ENCODE assay signal across 8 cellular contexts in genomic region chr13:44249439-44249838, GRCh38.
DNase-seq lines count a peak whose midpoint lies in the region; ATAC-seq and TF ChIP-seq lines count a peak whose summit lies in the region.

No MANE protein-coding gene starts in this region.

- CTCF ChIA-PET in MCF 10A (lab: Yijun Ruan, JAX), result interaction anchor here (1.2 kb wide), 1 partner anchor 185 kb away, joined by 5 read pairs; no protein-coding TSS in a partner anchor

- peak; percentile 56 for DNase-seq in HFF-Myc (ENCODE audit: extremely low read depth, low read depth)
- peak; percentile 59 for DNase-seq in MCF 10A (ENCODE audit: unreplicated experiment)
- peak; percentile 94 for DNase-seq in islet precursor cell
- DNase-seq in AML-193 (lab: John Stamatoyannopoulos, UW), result no peak
- DNase-seq in NCI-H1694 (lab: John Stamatoyannopoulos, UW), result no peak
- no peak for DNase-seq in stimulated activated effector memory CD8-positive, alpha-beta T cell treated with anti-CD3 and anti-CD28 coated beads, Interleukin-12 subunit alpha, Interleukin-12 subunit beta, amount 100 ng/mL, for 72 hours (ENCODE audit: low spot score in 2 of 2)

- no peaks in the 10 kb centered on the region for H3K9me3 ChIP-seq in subcutaneous abdominal adipose tissue (ENCODE audit: control insufficient read depth in 5 of 5, low read length in 5 of 5)

- H3K4me3 ChIP-seq in HFF-Myc (replicated peaks; ENCODE audit: low read depth, low read length) (no peak overlapping the region), subcutaneous abdominal adipose tissue (ENCODE audit: low read depth in 1 of 5, low read length in 5 of 5) (peak overlapping the region in 2 of 5 donors; percentile 24 to 26)

- intact Hi-C loops in MCF 10A (cut with micrococcal nuclease), result no loop called here

- H3K4me1 Mint-ChIP-seq in MCF 10A (ENCODE audit: insufficient read depth, unreplicated experiment), result peaks cover 15% of the 10 kb centered on the region
- H3K4me1 Mint-ChIP-seq in stimulated activated effector memory CD8-positive, alpha-beta T cell treated with anti-CD3 and anti-CD28 coated beads, Interleukin-12 subunit alpha, Interleukin-12 subunit beta, amount 100 ng/mL, for 72 hours, result no peaks in the 10 kb centered on the region

- POLR2A ChIA-PET in MCF 10A (lab: Yijun Ruan, JAX), result interaction anchor here (0.8 to 2.0 kb wide), 8 partner anchors 18 to 188 kb away, joined by 3 to 5 read pairs (median 4); no protein-coding TSS in a partner anchor

- no peaks in the 10 kb centered on the region for H3K36me3 ChIP-seq in subcutaneous abdominal adipose tissue (ENCODE audit: control insufficient read depth in 5 of 5, insufficient read depth in 5 of 5, low read length in 5 of 5)

- peak overlapping the region; percentile 83 for H3K27ac Mint-ChIP-seq in MCF 10A (ENCODE audit: low read depth, unreplicated experiment)
- no peak overlapping the region for H3K27ac Mint-ChIP-seq in stimulated activated effector memory CD8-positive, alpha-beta T cell treated with anti-CD3 and anti-CD28 coated beads, Interleukin-12 subunit alpha, Interleukin-12 subunit beta, amount 100 ng/mL, for 72 hours

- TF ChIP-seq CTCF in HFF-Myc (IDR thresholded peaks at IDR 0.05; ENCODE audit: low read depth, low read length, missing control alignments) (no peak), MCF 10A (IDR thresholded peaks at IDR 0.05; ENCODE audit: unreplicated experiment) (no peak)

- H3K27ac ChIP-seq in subcutaneous abdominal adipose tissue (ENCODE audit: low read depth, low read length), result peak overlapping the region; percentile 74

- no peaks in the 10 kb centered on the region for H3K9me3 Mint-ChIP-seq in MCF 10A (ENCODE audit: unreplicated experiment)
- H3K9me3 Mint-ChIP-seq in stimulated activated effector memory CD8-positive, alpha-beta T cell treated with anti-CD3 and anti-CD28 coated beads, Interleukin-12 subunit alpha, Interleukin-12 subunit beta, amount 100 ng/mL, for 72 hours, result no peaks in the 10 kb centered on the region

- H3K4me3 Mint-ChIP-seq in MCF 10A (ENCODE audit: unreplicated experiment), result no peak overlapping the region
- H3K4me3 Mint-ChIP-seq in stimulated activated effector memory CD8-positive, alpha-beta T cell treated with anti-CD3 and anti-CD28 coated beads, Interleukin-12 subunit alpha, Interleukin-12 subunit beta, amount 100 ng/mL, for 72 hours, result no peak overlapping the region

- BruUV-seq in MCF 10A (replicated peaks; lab: Mats Ljungman, UMichigan), result no TSS peak

- ATAC-seq in GM19324 (IDR thresholded peaks at IDR 0.05; ENCODE audit: low FRiP score, unreplicated experiment), result no peak
- no peak for ATAC-seq in stimulated activated effector memory CD8-positive, alpha-beta T cell treated with anti-CD3 and anti-CD28 coated beads, Interleukin-12 subunit alpha, Interleukin-12 subunit beta, amount 100 ng/mL, for 72 hours

- H3K27me3 Mint-ChIP-seq in MCF 10A (ENCODE audit: insufficient read depth, unreplicated experiment), result no peaks in the 10 kb centered on the region

- no peaks in the 10 kb centered on the region for H3K27me3 ChIP-seq in subcutaneous abdominal adipose tissue (ENCODE audit: control insufficient read depth in 5 of 5, insufficient read depth in 4 of 5, low read length in 5 of 5)

- no peak overlapping the region for H3K9ac ChIP-seq in subcutaneous abdominal adipose tissue (ENCODE audit: low read length in 5 of 5)

- H3K4me1 ChIP-seq in subcutaneous abdominal adipose tissue (ENCODE audit: control insufficient read depth in 5 of 5, insufficient read depth in 5 of 5, low read length in 5 of 5), result peaks cover 14 to 44% (median 29%) of the 10 kb centered on the region in 5 donors

- no peaks in the 10 kb centered on the region for H3K36me3 Mint-ChIP-seq in MCF 10A (ENCODE audit: insufficient read depth, unreplicated experiment)
- no peaks in the 10 kb centered on the region for H3K36me3 Mint-ChIP-seq in stimulated activated effector memory CD8-positive, alpha-beta T cell treated with anti-CD3 and anti-CD28 coated beads, Interleukin-12 subunit alpha, Interleukin-12 subunit beta, amount 100 ng/mL, for 72 hours

Comparison
In these comparisons a context has a peak if more than half of its experiments do, and no peak if none do; other contexts are left out.
1. DNase-seq: peak in HFF-Myc (single experiment), MCF 10A (single experiment) and islet precursor cell (single experiment); none in AML-193 (0 of 2), NCI-H1694 (single experiment) and stimulated activated effector memory CD8-positive, alpha-beta T cell treated with anti-CD3 and anti-CD28 coated beads, Interleukin-12 subunit alpha, Interleukin-12 subunit beta, amount 100 ng/mL, for 72 hours (0 of 2).